21 cellular contexts compared by ENCODE assay signal in genomic region chr6:13201336-13201735, GRCh38.
A peak's percentile ranks its signal among the peaks of the same experiment; 100 is the strongest.
DNase-seq lines count a peak whose midpoint lies in the region; ATAC-seq, FAIRE-seq and TF ChIP-seq lines count a peak whose summit lies in the region.
"Had no signal": no experiment of that assay in that cellular context is flagged by ENCODE, and none has a peak within 500 bp of the region (broad histone marks: within the 10 kb centered on the region; RNA-seq: fewer than 3 reads in every experiment).

No MANE protein-coding gene starts in this region.

- H3K27me3 Mint-ChIP-seq in H9 (ENCODE audit: low read depth) = no peaks in the 10 kb centered on the region
- peaks cover 4% of the 10 kb centered on the region for H3K27me3 Mint-ChIP-seq in osteocyte (ENCODE audit: unreplicated experiment)
- H3K27me3 Mint-ChIP-seq: B cell; CD4-positive, alpha-beta T cell had no signal

- H3K4me1 ChIP-seq in H9 (ENCODE audit: insufficient read depth, low read length) = no peaks in the 10 kb centered on the region
- H3K4me1 ChIP-seq in K562 (replicated peaks in 1 of 2; ENCODE audit: control insufficient read depth in 2 of 2, insufficient read depth in 2 of 2, low read length in 2 of 2) = peaks cover 3 to 15% of the 10 kb centered on the region in 2 experiments; a peak in 3 of 5 replicates
- H3K4me1 ChIP-seq: BLaER1 treated with 17β-estradiol and CSF1 and Interleukin-3, amounts not matched to agents 10 nM and 100 nM had no signal

- H3K36me3 ChIP-seq in K562 (ENCODE audit: control insufficient read depth, insufficient read depth, low read length) = no peaks in the 10 kb centered on the region
- H3K36me3 ChIP-seq: BLaER1 treated with 17β-estradiol and CSF1 and Interleukin-3, amounts not matched to agents 10 nM and 100 nM had no signal

- no peak for TF ChIP-seq EP300 in K562 (IDR thresholded peaks at IDR 0.05; ENCODE audit: low read length)

- no peak overlapping the region for H2BK12ac ChIP-seq in H9 (ENCODE audit: insufficient read length, low read depth, low read length)

- no peak overlapping the region for H2BK15ac ChIP-seq in H9 (ENCODE audit: low read depth, low read length)

- H2BK120ac ChIP-seq in H9 (ENCODE audit: low read depth, low read length, poor library complexity, severe bottlenecking) = no peak overlapping the region

- no peak for TF ChIP-seq RAD21 in K562 (CRISPR knock-in tag; conservative IDR thresholded peaks at IDR 0.05 in 1 of 2, IDR thresholded peaks at IDR 0.05 in 1 of 2)

- H4K20me1 ChIP-seq in H9 (ENCODE audit: control insufficient read depth, insufficient read depth, insufficient read length) (no peaks in the 10 kb centered on the region), K562 (replicated peaks; ENCODE audit: control insufficient read depth, insufficient read depth, low read length) (no peaks in the 10 kb centered on the region)
- H4K20me1 ChIP-seq: BLaER1 treated with 17β-estradiol and CSF1 and Interleukin-3, amounts not matched to agents 10 nM and 100 nM had no signal

- peak; percentile 62 for ATAC-seq in K562
- no peak for ATAC-seq in GM21786 (IDR thresholded peaks at IDR 0.05; ENCODE audit: unreplicated experiment)
- ATAC-seq: CD8-positive, alpha-beta T cell had no signal

- DNase-seq in H9 (no peak), K562 (ENCODE audit: extremely low read depth in 1 of 4, low spot score in 3 of 4) (peak in 1 of 4 experiments; percentile 23), osteocyte (ENCODE audit: extremely low spot score, unreplicated experiment) (peak; percentile 49), putamen (ENCODE audit: low spot score) (no peak)
- DNase-seq: AML-193; Caco-2; Calu3; CD4-positive, alpha-beta T cell; CD8-positive, alpha-beta T cell; DMS79 treated with DMSO at 0.1 percent for 48 hours; GF-D8 had no signal

- no peak overlapping the region for H3K18ac ChIP-seq in H9 (ENCODE audit: insufficient read length, low read depth, low read length)

- in situ Hi-C loops in K562 (cut with MboI) = no loop called here

- H3K27ac Mint-ChIP-seq in H9 (peak overlapping the region in 2 of 3 experiments; percentile 6 to 27; a peak in 2 of 7 replicates), osteocyte (ENCODE audit: unreplicated experiment) (no peak overlapping the region)
- H3K27ac Mint-ChIP-seq: B cell; CD4-positive, alpha-beta T cell; CD8-positive, alpha-beta T cell had no signal

- H2BK20ac ChIP-seq in H9 (ENCODE audit: low read depth, low read length, poor library complexity, severe bottlenecking) = no peak overlapping the region

- TF ChIP-seq CTCF in H9 (conservative IDR thresholded peaks at IDR 0.05) (no peak), K562 (IDR thresholded peaks at IDR 0.05 in 2 of 3, conservative IDR thresholded peaks at IDR 0.05 in 1 of 3; ENCODE audit: insufficient read depth in 2 of 3, low read depth in 1 of 3, low read length in 3 of 3) (no peak), osteocyte (IDR thresholded peaks at IDR 0.05) (no peak)

- no peak for TF ChIP-seq POLR2A in K562 (conservative IDR thresholded peaks at IDR 0.05)

- H3K9me3 ChIP-seq in H9 (ENCODE audit: control insufficient read depth, low read depth, low read length) (no peaks in the 10 kb centered on the region), K562 (replicated peaks; ENCODE audit: control insufficient read depth, insufficient read depth, low read depth, low read length) (no peaks in the 10 kb centered on the region)
- H3K9me3 ChIP-seq: A549; BLaER1 treated with 17β-estradiol and CSF1 and Interleukin-3, amounts not matched to agents 10 nM and 100 nM; Caco-2 had no signal

- H2AFZ ChIP-seq in H9 (ENCODE audit: low read length) = no peak overlapping the region
- H2AFZ ChIP-seq in K562 (ENCODE audit: low read depth, low read length) = 0 out of 2 replicates have a peak overlapping the region, but pooled peaks have one; percentile 5

- H3K23me2 ChIP-seq in H9 (ENCODE audit: insufficient read length, low read depth, low read length, poor library complexity, severe bottlenecking) = no peaks in the 10 kb centered on the region

- H3K4ac ChIP-seq in H9 (ENCODE audit: low read depth, low read length) = no peak overlapping the region

- H3K9ac ChIP-seq in H9 (ENCODE audit: extremely low read depth, insufficient read length, low read length) (no peak overlapping the region), K562 (ENCODE audit: insufficient read depth in 1 of 2, low read depth in 2 of 2, low read length in 2 of 2) (no peak overlapping the region)
- H3K9ac ChIP-seq: BLaER1 treated with 17β-estradiol and CSF1 and Interleukin-3, amounts not matched to agents 10 nM and 100 nM had no signal

- FAIRE-seq in K562 (lab: Jason Lieb, UNC) = no peak
- FAIRE-seq: A549, D721Med, G401.6, GM12891, GM19239 had no signal

- no peak overlapping the region for H3K14ac ChIP-seq in H9 (ENCODE audit: insufficient read depth, low read length)

- no peak overlapping the region for H4K5ac ChIP-seq in H9 (ENCODE audit: insufficient read length, low read depth, low read length)

- no peaks in the 10 kb centered on the region for H3K79me1 ChIP-seq in H9 (ENCODE audit: insufficient read depth, low read depth, low read length, poor library complexity, severe bottlenecking)

- H3T11ph ChIP-seq in H9 (ENCODE audit: low read length) = no peak overlapping the region

- H3K27me3 ChIP-seq in H9 (ENCODE audit: insufficient read depth, low read length) (no peaks in the 10 kb centered on the region), K562 (ENCODE audit: control insufficient read depth in 2 of 2, insufficient read depth in 2 of 2, low read length in 2 of 2) (peaks cover 24 to 46% of the 10 kb centered on the region in 2 experiments; a peak in 4 of 5 replicates)
- H3K27me3 ChIP-seq: BLaER1 treated with 17β-estradiol and CSF1 and Interleukin-3, amounts not matched to agents 10 nM and 100 nM had no signal

- peaks cover 4 to 5% of the 10 kb centered on the region in 2 experiments; a peak in 2 of 4 replicates for H3K4me1 Mint-ChIP-seq in H9
- no peaks in the 10 kb centered on the region for H3K4me1 Mint-ChIP-seq in osteocyte (ENCODE audit: unreplicated experiment)

- H3K9me3 Mint-ChIP-seq in H9 (no peaks in the 10 kb centered on the region), osteocyte (ENCODE audit: unreplicated experiment) (no peaks in the 10 kb centered on the region)
- H3K9me3 Mint-ChIP-seq: CD4-positive, alpha-beta T cell; CD8-positive, alpha-beta T cell had no signal

- H2AK5ac ChIP-seq in H9 (ENCODE audit: insufficient read length, low read length) = no peak overlapping the region

- BruUV-seq in K562 (replicated peaks; lab: Mats Ljungman, UMichigan) = no TSS peak

- H3K23ac ChIP-seq in H9 (ENCODE audit: insufficient read length, low read depth, low read length) = no peak overlapping the region

- no CpG with 5 or more reads among the region's 6 CpGs for WGBS in H9 (ENCODE audit: extremely low coverage, insufficient read length, low lambda C conversion rate)
- WGBS in K562 (ENCODE audit: insufficient coverage, low coverage, missing lambda C conversion rate) = 4% methylated on average over 6 of the region's 6 CpGs

- H3K4me3 Mint-ChIP-seq in H9 = no peak overlapping the region; a peak in 1 of 5 replicates
- no peak overlapping the region for H3K4me3 Mint-ChIP-seq in osteocyte (ENCODE audit: unreplicated experiment)
- H3K4me3 Mint-ChIP-seq: B cell; CD4-positive, alpha-beta T cell; CD8-positive, alpha-beta T cell had no signal

- CTCF ChIA-PET in K562 (lab: Yijun Ruan, JAX; ENCODE audit: low intra/inter-chr PET ratio) = no interaction called here

- no peak overlapping the region for H4K8ac ChIP-seq in H9 (replicated peaks; ENCODE audit: insufficient read length, low read depth, low read length)

- H3K79me2 ChIP-seq in H9 (ENCODE audit: insufficient read depth, low read length) = no peaks in the 10 kb centered on the region; the same call in 1 of the 2 replicates
- no peaks in the 10 kb centered on the region for H3K79me2 ChIP-seq in K562 (ENCODE audit: control insufficient read depth, insufficient read depth, low read length)

- no peak overlapping the region for H3K56ac ChIP-seq in H9 (ENCODE audit: insufficient read length, low read depth, low read length)

- no peak overlapping the region for H3K4me3 ChIP-seq in K562
- H3K4me3 ChIP-seq: A549; BLaER1 treated with 17β-estradiol and CSF1 and Interleukin-3, amounts not matched to agents 10 nM and 100 nM had no signal

- H3K36me3 Mint-ChIP-seq in H9 (ENCODE audit: insufficient read depth in 1 of 3, low read depth in 3 of 3) = no peaks in the 10 kb centered on the region
- no peaks in the 10 kb centered on the region for H3K36me3 Mint-ChIP-seq in osteocyte (ENCODE audit: unreplicated experiment)
- H3K36me3 Mint-ChIP-seq: CD8-positive, alpha-beta T cell had no signal

- intact Hi-C loops in K562 (cut with micrococcal nuclease) = no loop called here

- no peaks in the 10 kb centered on the region for H3K9me1 ChIP-seq in K562 (ENCODE audit: control insufficient read depth, insufficient read depth, low read length)

- H3K27ac ChIP-seq in H9 (ENCODE audit: insufficient read length, low read depth, low read length) (no peak overlapping the region), K562 (ENCODE audit: extremely low read depth, low read depth, low read length) (no peak overlapping the region)
- H3K27ac ChIP-seq: 22Rv1; A549; BLaER1 treated with 17β-estradiol and CSF1 and Interleukin-3, amounts not matched to agents 10 nM and 100 nM; C4-2B had no signal

- H2BK5ac ChIP-seq in H9 (ENCODE audit: insufficient read length, low read length) = no peak overlapping the region

- H4K91ac ChIP-seq in H9 (ENCODE audit: insufficient read length, low read depth, low read length) = no peak overlapping the region

- no peak overlapping the region for H3K4me2 ChIP-seq in H9 (ENCODE audit: insufficient read depth, insufficient read length, low read length)
- 0 out of 2 replicates have a peak overlapping the region, but pooled peaks have one; percentile 12 for H3K4me2 ChIP-seq in K562 (ENCODE audit: insufficient read depth, low read length)
- H3K4me2 ChIP-seq: A549; BLaER1 treated with 17β-estradiol and CSF1 and Interleukin-3, amounts not matched to agents 10 nM and 100 nM had no signal

- POLR2A ChIA-PET in K562 (lab: Yijun Ruan, JAX) = interaction anchor here (0.6 kb wide), 1 partner anchor 1804 kb away, joined by 3 read pairs; no protein-coding TSS in a partner anchor

TF ChIP-seq in K562, 482 proteins besides CTCF, POLR2A, EP300 and RAD21 (continues in another document):
- TF ChIP-seq ZKSCAN3 (CRISPR knock-in tag; IDR thresholded peaks at IDR 0.05) = no peak
